Comparison of ENCODE assay signal across 8 cellular contexts in the genomic region with DNA sequence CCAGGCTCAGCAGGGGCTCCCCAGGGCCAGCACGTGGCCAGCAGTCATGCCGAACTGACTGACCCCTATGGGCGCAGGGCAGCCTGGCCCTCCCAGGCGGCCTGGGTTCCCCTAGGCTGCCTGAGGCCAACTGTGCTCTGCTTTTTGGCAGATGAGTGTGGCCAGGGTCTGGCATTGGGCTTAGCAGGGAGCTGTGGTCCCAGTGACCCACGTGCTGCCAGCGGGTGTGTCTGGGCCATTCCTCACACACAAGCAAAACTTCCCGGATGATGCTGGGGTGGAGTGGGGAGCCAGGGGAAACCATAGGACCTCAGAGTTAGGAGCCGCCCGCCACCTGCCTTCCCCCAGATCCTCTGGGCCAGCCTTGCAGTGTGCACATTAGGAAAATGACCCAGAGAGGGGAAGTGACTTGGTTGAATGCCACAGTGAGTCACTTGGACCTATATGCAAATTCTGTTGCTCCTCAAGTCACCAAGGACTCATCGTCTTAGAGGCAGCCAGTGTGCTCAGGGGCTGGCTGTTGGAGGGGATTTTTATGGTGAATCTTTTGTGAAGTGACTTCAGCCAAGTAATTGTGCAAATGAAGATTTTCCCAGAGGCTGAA. TPM values are rescaled to one million over a fixed set of nuclear protein-coding genes. Genes with fewer than 3 reads are reported as not detected.
DNase-seq lines count a peak whose midpoint lies in the region; ATAC-seq and TF ChIP-seq lines count a peak whose summit lies in the region.

No MANE protein-coding gene starts in this region.

- no peaks in the 10 kb centered on the region for H3K9me3 ChIP-seq in CD8-positive, alpha-beta memory T cell (ENCODE audit: low read length)
- H3K9me3 ChIP-seq in SU-DHL-6 (ENCODE audit: insufficient read depth, low read length) (no peaks in the 10 kb centered on the region), thymus (ENCODE audit: control insufficient read depth) (no peaks in the 10 kb centered on the region)

- peak overlapping the region; percentile 77 for H3K4me2 ChIP-seq in SU-DHL-6 (ENCODE audit: low read depth, low read length, poor library complexity, severe bottlenecking)

- peaks cover 99% of the 10 kb centered on the region for H3K4me1 ChIP-seq in CD8-positive, alpha-beta memory T cell (ENCODE audit: insufficient read depth, low read length)
- H3K4me1 ChIP-seq in thymus (ENCODE audit: control insufficient read depth, insufficient read depth, low read length) = peaks cover 83% of the 10 kb centered on the region

- H3K27me3 ChIP-seq in CD8-positive, alpha-beta memory T cell (ENCODE audit: insufficient read depth, low read length, poor library complexity, severe bottlenecking) = no peaks in the 10 kb centered on the region
- H3K27me3 ChIP-seq in SU-DHL-6 (ENCODE audit: low read length) (no peaks in the 10 kb centered on the region), thymus (ENCODE audit: control insufficient read depth, insufficient read depth) (no peaks in the 10 kb centered on the region)

- H4K20me1 ChIP-seq in SU-DHL-6 (ENCODE audit: low read depth, low read length) = no peaks in the 10 kb centered on the region

- no peaks in the 10 kb centered on the region for H3K9me2 ChIP-seq in SU-DHL-6 (replicated peaks; ENCODE audit: insufficient read depth, low read length)

- peak overlapping the region; percentile 84 to 98 (median 92) for H3K27ac Mint-ChIP-seq in CD8-positive, alpha-beta memory T cell

- peaks cover 15% of the 10 kb centered on the region for H3K36me3 ChIP-seq in CD8-positive, alpha-beta memory T cell (ENCODE audit: insufficient read depth, low read length)
- no peaks in the 10 kb centered on the region for H3K36me3 ChIP-seq in SU-DHL-6 (ENCODE audit: low read length)
- H3K36me3 ChIP-seq in thymus (ENCODE audit: control insufficient read depth, insufficient read depth) = peaks cover 53% of the 10 kb centered on the region

- TF ChIP-seq CTCF in SU-DHL-6 (IDR thresholded peaks at IDR 0.05; ENCODE audit: insufficient read depth, low read length, poor library complexity, severe bottlenecking) = no peak
- no peak for TF ChIP-seq CTCF in fibroblast of mammary gland (conservative IDR thresholded peaks at IDR 0.05; ENCODE audit: control insufficient read depth, insufficient read depth, low read depth, low read length)

- CTCF ChIA-PET in CD8-positive, alpha-beta memory T cell (lab: Charles Lee) = interaction anchor here (0.6 to 6.9 kb wide), 5 partner anchors 9 to 663 kb away, joined by 3 to 67 read pairs (median 5); partner anchors contain the start of gene ADORA2A

- DNase-seq in CD8-positive, alpha-beta memory T cell = peak in 1 of 5 donors; percentile 34
- DNase-seq in fibroblast of mammary gland (ENCODE audit: low read depth) (peak; percentile 63), DMS53 (lab: John Stamatoyannopoulos, UW) (no peak)
- DNase-seq in activated CD8-positive, alpha-beta memory T cell treated with anti-CD3 and anti-CD28 coated beads, Interleukin-2, amount 50 U/mL, for 4 hours = no peak

- H3K9ac ChIP-seq in SU-DHL-6 (ENCODE audit: low read length) = peak overlapping the region; percentile 59

- POLR2A ChIA-PET in CD8-positive, alpha-beta memory T cell (lab: Charles Lee) = interaction anchor here (1.1 to 1.2 kb wide), 2 partner anchors 10 kb away, joined by 3 to 6 read pairs; no protein-coding TSS in a partner anchor

- peak overlapping the region; percentile 43 to 84 (median 67) for H3K4me3 Mint-ChIP-seq in CD8-positive, alpha-beta memory T cell

- H3K79me2 ChIP-seq in SU-DHL-6 (ENCODE audit: insufficient read depth, low read length) = peaks cover 55% of the 10 kb centered on the region

- H3F3A ChIP-seq in SU-DHL-6 (ENCODE audit: insufficient read depth) = peaks cover 51% of the 10 kb centered on the region

- H3K4me1 Mint-ChIP-seq in CD8-positive, alpha-beta memory T cell = peaks cover 61 to 94% (median 85%) of the 10 kb centered on the region in 3 donors

- no peak overlapping the region for H2AFZ ChIP-seq in SU-DHL-6 (ENCODE audit: low read depth, low read length, severe bottlenecking)

- H3K27ac ChIP-seq in CD8-positive, alpha-beta memory T cell (ENCODE audit: low read depth, low read length) = peak overlapping the region; percentile 77
- peak overlapping the region; percentile 99 for H3K27ac ChIP-seq in SU-DHL-6 (ENCODE audit: low read depth, low read length)
- H3K27ac ChIP-seq in thymus (ENCODE audit: low read depth) = peak overlapping the region; percentile 96

- ATAC-seq in GM19043 (IDR thresholded peaks at IDR 0.05; ENCODE audit: low read depth, unreplicated experiment) = peak; percentile 62
- ATAC-seq in HG03135 (IDR thresholded peaks at IDR 0.05; ENCODE audit: unreplicated experiment) = peak; percentile 58

- 89% methylated on average over 10 of the region's 10 CpGs for WGBS in thymus

- no peaks in the 10 kb centered on the region for H3K27me3 Mint-ChIP-seq in CD8-positive, alpha-beta memory T cell

- H3K9me3 Mint-ChIP-seq in CD8-positive, alpha-beta memory T cell = no peaks in the 10 kb centered on the region

- H3K36me3 Mint-ChIP-seq in CD8-positive, alpha-beta memory T cell = peaks cover 0 to 52% (median 1%) of the 10 kb centered on the region in 3 donors

- peak overlapping the region; percentile 38 for H3K4me3 ChIP-seq in CD8-positive, alpha-beta memory T cell (ENCODE audit: low read length)
- H3K4me3 ChIP-seq in SU-DHL-6 (ENCODE audit: insufficient read depth, low read length, poor library complexity, severe bottlenecking) (peak overlapping the region; percentile 18), fibroblast of mammary gland (ENCODE audit: control insufficient read depth, low read depth, low read length) (no peak overlapping the region), thymus (ENCODE audit: low read length) (peak overlapping the region; percentile 87)

RNA-seq across cellular contexts. Expression of gene ADORA2A, which starts 6.6 kb away (rescaled TPM):
- total RNA-seq in CD8-positive, alpha-beta memory T cell = 10 to 100 TPM; 23.2 to 26.7 TPM
- polyA plus RNA-seq in CD8-positive, alpha-beta memory T cell = 89.6 TPM
- polyA plus RNA-seq in thymus = 21.8 TPM
